Comparison of ENCODE assay signal across 36 cellular contexts in genomic region chr12:132385375-132385774, GRCh38. TPM values are rescaled to one million over a fixed set of nuclear protein-coding genes. Genes with fewer than 3 reads are reported as not detected.
"Had no signal": no experiment of that assay in that cellular context is flagged by ENCODE, and none has a peak within 500 bp of the region (broad histone marks: within the 10 kb centered on the region; RNA-seq: fewer than 3 reads in every experiment).

No MANE protein-coding gene starts in this region.

- ATAC-seq: activated CD4-positive, CD25-positive, alpha-beta regulatory T cell treated with anti-CD3 and anti-CD28 coated beads, Interleukin-2, amount 50 U/mL, for 24 hours; activated CD8-positive, alpha-beta memory T cell treated with anti-CD3 and anti-CD28 coated beads, Interleukin-2, amount 10 ng/mL, durations not matched to agents 7 days and 5 days; activated CD8-positive, alpha-beta T cell treated with anti-CD3 and anti-CD28 coated beads for 36 hours; activated naive CD8-positive, alpha-beta T cell treated with anti-CD3 and anti-CD28 coated beads, Interleukin-2, amount 50 U/mL, for 24 hours; body of pancreas; effector memory CD8-positive, alpha-beta T cell; foreskin keratinocyte; gastrocnemius medialis; heart left ventricle; T-helper 17 cell had no signal

- H3K4me3 Mint-ChIP-seq: activated B cell treated with CpG ODN at 0.5 μM for 24 hours; activated CD8-positive, alpha-beta memory T cell treated with anti-CD3 and anti-CD28 coated beads, Interleukin-2, amount 10 ng/mL, durations not matched to agents 7 days and 5 days; activated CD8-positive, alpha-beta T cell treated with anti-CD3 and anti-CD28 coated beads for 36 hours; activated naive CD4-positive, alpha-beta T cell treated with anti-CD3 and anti-CD28 coated beads for 36 hours; activated naive CD4-positive, alpha-beta T cell treated with anti-CD3 and anti-CD28 coated beads, Interleukin-2, amount 50 U/mL, for 24 hours; activated naive CD8-positive, alpha-beta T cell treated with anti-CD3 and anti-CD28 coated beads for 36 hours; activated naive CD8-positive, alpha-beta T cell treated with anti-CD3 and anti-CD28 coated beads, Interleukin-2, amount 50 U/mL, for 24 hours; activated T-helper 1 cell treated with anti-CD3 and anti-CD28 coated beads, Interleukin-12 subunit alpha, Interleukin-12 subunit beta, Interleukin-2, Interleukin-4 antibody, amounts not matched to agents 30 ng/mL and 10 ng/mL and 1 ng/mL, durations not matched to agents 14 hours and 24 hours and 36 hours; effector memory CD8-positive, alpha-beta T cell; T-helper 17 cell; T-helper 2 cell treated with Interferon-gamma antibody and Interleukin-4, amounts not matched to agents 5 μg/mL and 100 μg/mL, for 36 hours had no signal

- H3K9me3 ChIP-seq: adrenal gland, body of pancreas, esophagus muscularis mucosa, gastrocnemius medialis, heart left ventricle had no signal

- H3K27ac Mint-ChIP-seq: activated B cell treated with CpG ODN at 0.5 μM for 24 hours; activated CD8-positive, alpha-beta memory T cell treated with anti-CD3 and anti-CD28 coated beads, Interleukin-2, amount 10 ng/mL, durations not matched to agents 7 days and 5 days; activated CD8-positive, alpha-beta T cell treated with anti-CD3 and anti-CD28 coated beads for 36 hours; activated naive CD4-positive, alpha-beta T cell treated with anti-CD3 and anti-CD28 coated beads for 36 hours; activated naive CD4-positive, alpha-beta T cell treated with anti-CD3 and anti-CD28 coated beads, Interleukin-2, amount 50 U/mL, for 24 hours; activated naive CD8-positive, alpha-beta T cell treated with anti-CD3 and anti-CD28 coated beads for 36 hours; activated naive CD8-positive, alpha-beta T cell treated with anti-CD3 and anti-CD28 coated beads, Interleukin-2, amount 50 U/mL, for 24 hours; activated T-helper 1 cell treated with anti-CD3 and anti-CD28 coated beads, Interleukin-12 subunit alpha, Interleukin-12 subunit beta, Interleukin-2, Interleukin-4 antibody, amounts not matched to agents 30 ng/mL and 10 ng/mL and 1 ng/mL, durations not matched to agents 14 hours and 24 hours and 36 hours; activated T-helper 2 cell treated with anti-CD3 and anti-CD28 coated beads, Interferon-gamma antibody, Interleukin-2, Interleukin-4, amounts not matched to agents 10 μg/mL and 5 μg/mL and 100 μg/mL, durations not matched to agents 14 hours and 24 hours and 36 hours; effector memory CD8-positive, alpha-beta T cell; T-helper 17 cell; T-helper 2 cell treated with Interferon-gamma antibody and Interleukin-4, amounts not matched to agents 5 μg/mL and 100 μg/mL, for 36 hours had no signal

- H3K4me1 ChIP-seq: adrenal gland, body of pancreas, esophagus muscularis mucosa, foreskin keratinocyte, gastrocnemius medialis, heart left ventricle had no signal

- H3K27ac ChIP-seq: adrenal gland, body of pancreas, esophagus muscularis mucosa, foreskin keratinocyte, gastrocnemius medialis, heart left ventricle, WERI-Rb-1 had no signal

- H3K4me3 ChIP-seq: adrenal gland, body of pancreas, esophagus muscularis mucosa, gastrocnemius medialis, heart left ventricle had no signal

- H3K36me3 ChIP-seq: adrenal gland, esophagus muscularis mucosa, gastrocnemius medialis, heart left ventricle, WERI-Rb-1 had no signal

- H3K9me3 Mint-ChIP-seq: activated B cell treated with CpG ODN at 0.5 μM for 24 hours; activated CD8-positive, alpha-beta T cell treated with anti-CD3 and anti-CD28 coated beads for 36 hours; activated naive CD4-positive, alpha-beta T cell treated with anti-CD3 and anti-CD28 coated beads for 36 hours; activated naive CD4-positive, alpha-beta T cell treated with anti-CD3 and anti-CD28 coated beads, Interleukin-2, amount 50 U/mL, for 24 hours; activated naive CD8-positive, alpha-beta T cell treated with anti-CD3 and anti-CD28 coated beads for 36 hours; activated naive CD8-positive, alpha-beta T cell treated with anti-CD3 and anti-CD28 coated beads, Interleukin-2, amount 50 U/mL, for 24 hours; activated T-helper 1 cell treated with anti-CD3 and anti-CD28 coated beads, Interleukin-12 subunit alpha, Interleukin-12 subunit beta, Interleukin-2, Interleukin-4 antibody, amounts not matched to agents 30 ng/mL and 10 ng/mL and 1 ng/mL, durations not matched to agents 14 hours and 24 hours and 36 hours; activated T-helper 2 cell treated with anti-CD3 and anti-CD28 coated beads, Interferon-gamma antibody, Interleukin-2, Interleukin-4, amounts not matched to agents 10 μg/mL and 5 μg/mL and 100 μg/mL, durations not matched to agents 14 hours and 24 hours and 36 hours; effector memory CD8-positive, alpha-beta T cell; T-helper 2 cell treated with Interferon-gamma antibody and Interleukin-4, amounts not matched to agents 5 μg/mL and 100 μg/mL, for 36 hours had no signal

- DNase-seq: activated B cell treated with CpG ODN at 0.5 μM for 24 hours; activated CD4-positive, alpha-beta T cell treated with anti-CD3 and anti-CD28 coated beads for 48 hours; activated CD4-positive, alpha-beta T cell treated with anti-CD3 and anti-CD28 coated beads, Interleukin-2, amount 50 U/mL, for 1 hour; activated CD4-positive, alpha-beta T cell treated with anti-CD3 and anti-CD28 coated beads, Interleukin-2, amount 50 U/mL, for 48 hours; activated CD8-positive, alpha-beta memory T cell treated with anti-CD3 and anti-CD28 coated beads, Interleukin-2, amount 10 ng/mL, durations not matched to agents 7 days and 5 days; activated CD8-positive, alpha-beta memory T cell treated with anti-CD3 and anti-CD28 coated beads, Interleukin-2, amount 50 U/mL, for 4 hours; activated CD8-positive, alpha-beta T cell treated with anti-CD3 and anti-CD28 coated beads for 36 hours; activated effector memory CD4-positive, alpha-beta T cell treated with anti-CD3 and anti-CD28 coated beads, Interleukin-2, amount 50 U/mL, for 16 hours; activated naive CD4-positive, alpha-beta T cell treated with anti-CD3 and anti-CD28 coated beads for 36 hours; activated naive CD8-positive, alpha-beta T cell treated with anti-CD3 and anti-CD28 coated beads for 36 hours; activated naive CD8-positive, alpha-beta T cell treated with anti-CD3 and anti-CD28 coated beads, Interleukin-2, amount 50 U/mL, for 24 hours; activated T-cell treated with anti-CD3 and anti-CD28 coated beads, Interleukin-2, amount 50 U/mL, for 1 hour; activated T-cell treated with anti-CD3 and anti-CD28 coated beads, Interleukin-2, amount 50 U/mL, for 48 hours; amygdala; caudate nucleus; cerebellar nuclear complex; cortex of kidney; dermis blood vessel endothelial cell; effector CD4-positive, alpha-beta T cell; effector memory CD8-positive, alpha-beta T cell; erythroblast; foreskin keratinocyte; gastrocnemius medialis; T-helper 17 cell; T1000; WERI-Rb-1 had no signal

- H3K36me3 Mint-ChIP-seq: activated CD8-positive, alpha-beta memory T cell treated with anti-CD3 and anti-CD28 coated beads, Interleukin-2, amount 10 ng/mL, durations not matched to agents 7 days and 5 days; activated naive CD4-positive, alpha-beta T cell treated with anti-CD3 and anti-CD28 coated beads, Interleukin-2, amount 50 U/mL, for 24 hours; activated naive CD8-positive, alpha-beta T cell treated with anti-CD3 and anti-CD28 coated beads for 36 hours had no signal

- H3K4me1 Mint-ChIP-seq: activated B cell treated with CpG ODN at 0.5 μM for 24 hours; activated CD8-positive, alpha-beta memory T cell treated with anti-CD3 and anti-CD28 coated beads, Interleukin-2, amount 10 ng/mL, durations not matched to agents 7 days and 5 days; activated naive CD4-positive, alpha-beta T cell treated with anti-CD3 and anti-CD28 coated beads, Interleukin-2, amount 50 U/mL, for 24 hours; activated naive CD8-positive, alpha-beta T cell treated with anti-CD3 and anti-CD28 coated beads for 36 hours; activated naive CD8-positive, alpha-beta T cell treated with anti-CD3 and anti-CD28 coated beads, Interleukin-2, amount 50 U/mL, for 24 hours; T-helper 17 cell had no signal

RNA-seq across cellular contexts. Expression of gene GALNT9, which starts 56.0 kb away (rescaled TPM):
- total RNA-seq: activated B cell treated with CpG ODN at 0.5 μM for 24 hours; activated CD8-positive, alpha-beta memory T cell treated with anti-CD3 and anti-CD28 coated beads for 36 hours; activated CD8-positive, alpha-beta memory T cell treated with anti-CD3 and anti-CD28 coated beads, Interleukin-2, amount 10 ng/mL, durations not matched to agents 7 days and 5 days; activated CD8-positive, alpha-beta T cell treated with anti-CD3 and anti-CD28 coated beads for 36 hours; activated naive CD8-positive, alpha-beta T cell treated with anti-CD3 and anti-CD28 coated beads for 36 hours; activated T-helper 1 cell treated with anti-CD3 and anti-CD28 coated beads, Interleukin-12 subunit alpha, Interleukin-12 subunit beta, Interleukin-2, Interleukin-4 antibody, amounts not matched to agents 30 ng/mL and 10 ng/mL and 1 ng/mL, durations not matched to agents 14 hours and 24 hours and 36 hours; activated T-helper 2 cell treated with anti-CD3 and anti-CD28 coated beads, Interferon-gamma antibody, Interleukin-2, Interleukin-4, amounts not matched to agents 10 μg/mL and 5 μg/mL and 100 μg/mL, durations not matched to agents 14 hours and 24 hours and 36 hours; body of pancreas; foreskin keratinocyte; gastrocnemius medialis; T-helper 17 cell had no signal
